8 cellular contexts compared by ENCODE assay signal in genomic region chr7:139360948-139361307, GRCh38. TPM values are rescaled to one million over a fixed set of nuclear protein-coding genes. Genes with fewer than 3 reads are reported as not detected.
DNase-seq lines count a peak whose midpoint lies in the region; ATAC-seq and TF ChIP-seq lines count a peak whose summit lies in the region.

No MANE protein-coding gene starts in this region.

- intact Hi-C loops in Right ventricle myocardium superior (cut with DNase I) = no loop called here
- intact Hi-C loops in body of pancreas (cut with DNase I) = no loop called here

- H3K23ac ChIP-seq in mesenchymal stem cell (ENCODE audit: low read length in 2 of 2) = no peak overlapping the region

- TF ChIP-seq CTCF in cardiac muscle cell (IDR thresholded peaks at IDR 0.05; ENCODE audit: low read depth, low read length) (no peak), body of pancreas (IDR thresholded peaks at IDR 0.05) (no peak)

- 0% methylated on average over 2 of the region's 2 CpGs for WGBS in body of pancreas, 2 donors
- 0% methylated on average over 2 of the region's 2 CpGs for WGBS in mesenchymal stem cell
- 1% methylated on average over 2 of the region's 2 CpGs for WGBS in urinary bladder

- H3K4me1 ChIP-seq in cardiac muscle cell (ENCODE audit: low read depth) = peaks cover 22% of the 10 kb centered on the region
- H3K4me1 ChIP-seq in body of pancreas = peaks cover 38% of the 10 kb centered on the region
- peaks cover 3% of the 10 kb centered on the region for H3K4me1 ChIP-seq in mesenchymal stem cell (ENCODE audit: control insufficient read depth, insufficient read depth, low read depth, low read length)
- H3K4me1 ChIP-seq in urinary bladder (ENCODE audit: insufficient read depth) = no peaks in the 10 kb centered on the region

- no peak overlapping the region for H2BK5ac ChIP-seq in mesenchymal stem cell (ENCODE audit: low read depth, low read length, poor library complexity, severe bottlenecking)

- no peak overlapping the region for H4K91ac ChIP-seq in mesenchymal stem cell (ENCODE audit: low read length)

- peak overlapping the region in 1 of 2 experiments; percentile 41 for H3K4ac ChIP-seq in mesenchymal stem cell (ENCODE audit: low read depth in 1 of 2, low read length in 2 of 2)

- DNase-seq in cardiac muscle cell (ENCODE audit: low read depth in 1 of 2, low spot score in 1 of 2) (no peak), Right ventricle myocardium superior (no peak), body of pancreas (no peak), mesenchymal stem cell (no peak), foreskin melanocyte (no peak), SHP77 treated with DMSO at 0.1 percent for 48 hours (lab: John Stamatoyannopoulos, UW) (no peak)

- no peak overlapping the region for H2AK5ac ChIP-seq in mesenchymal stem cell (ENCODE audit: low read length, severe bottlenecking)

- ATAC-seq in Right ventricle myocardium superior (ENCODE audit: poor library complexity) = no peak
- no peak for ATAC-seq in body of pancreas
- ATAC-seq in GM19452 (IDR thresholded peaks at IDR 0.05; ENCODE audit: unreplicated experiment) = no peak

- no peak overlapping the region for H2BK120ac ChIP-seq in mesenchymal stem cell (ENCODE audit: low read depth, low read length)

- H3K9me3 ChIP-seq in cardiac muscle cell (ENCODE audit: low read depth) (no peaks in the 10 kb centered on the region), body of pancreas (no peaks in the 10 kb centered on the region), mesenchymal stem cell (ENCODE audit: control insufficient read depth, low read length) (no peaks in the 10 kb centered on the region)

- H3K27ac ChIP-seq in cardiac muscle cell = peak overlapping the region; percentile 97
- peak overlapping the region; percentile 99 to 100 (median 99) for H3K27ac ChIP-seq in body of pancreas
- H3K27ac ChIP-seq in mesenchymal stem cell (ENCODE audit: low read length, poor library complexity, severe bottlenecking) = peak overlapping the region; percentile 87
- H3K27ac ChIP-seq in urinary bladder (ENCODE audit: low read depth) = no peak overlapping the region

- H3K9ac ChIP-seq in mesenchymal stem cell (ENCODE audit: low read length) = peak overlapping the region; percentile 98

- no peak overlapping the region for H4K8ac ChIP-seq in mesenchymal stem cell (ENCODE audit: low read length)

- H3K79me1 ChIP-seq in mesenchymal stem cell (replicated peaks; ENCODE audit: low read length, poor library complexity, severe bottlenecking) = peaks cover 2% of the 10 kb centered on the region

- H3K27me3 ChIP-seq in cardiac muscle cell (no peaks in the 10 kb centered on the region), body of pancreas (no peaks in the 10 kb centered on the region), mesenchymal stem cell (ENCODE audit: control insufficient read depth in 1 of 2, insufficient read depth in 1 of 2, low read length in 2 of 2) (no peaks in the 10 kb centered on the region)

- H3K36me3 ChIP-seq in cardiac muscle cell (peaks cover 11% of the 10 kb centered on the region), body of pancreas (replicated peaks in 1 of 2; ENCODE audit: insufficient read depth in 1 of 2, low read depth in 2 of 2) (no peaks in the 10 kb centered on the region), mesenchymal stem cell (ENCODE audit: control insufficient read depth in 1 of 2, insufficient read depth in 2 of 2, low read depth in 1 of 2, low read length in 2 of 2) (peaks cover 3 to 24% of the 10 kb centered on the region in 2 experiments), urinary bladder (ENCODE audit: insufficient read depth) (peaks cover 3% of the 10 kb centered on the region)

- no peak overlapping the region for H2AFZ ChIP-seq in mesenchymal stem cell (ENCODE audit: low read depth, low read length)

- H3K14ac ChIP-seq in mesenchymal stem cell (ENCODE audit: low read length in 2 of 2) = no peak overlapping the region

- no peak overlapping the region for H2BK15ac ChIP-seq in mesenchymal stem cell (ENCODE audit: low read depth, poor library complexity, severe bottlenecking)

- H3K4me3 ChIP-seq in cardiac muscle cell (peak overlapping the region; percentile 72), body of pancreas (peak overlapping the region; percentile 18 to 64), mesenchymal stem cell (ENCODE audit: insufficient read depth in 1 of 2, low read depth in 1 of 2, low read length in 2 of 2) (peak overlapping the region; percentile 98 to 100), urinary bladder (ENCODE audit: low read depth, low read length) (peak overlapping the region; percentile 65)

- TF ChIP-seq POLR2A in body of pancreas (IDR thresholded peaks at IDR 0.05) = no peak

- H2BK12ac ChIP-seq in mesenchymal stem cell (ENCODE audit: low read length in 2 of 2) = no peak overlapping the region

- H3K18ac ChIP-seq in mesenchymal stem cell (ENCODE audit: low read depth in 1 of 2, low read length in 2 of 2) = no peak overlapping the region

- peak overlapping the region; percentile 59 for H3K4me2 ChIP-seq in mesenchymal stem cell (ENCODE audit: low read length, poor library complexity, severe bottlenecking)

RNA-seq across cellular contexts. Expression of gene LUC7L2, which starts 1.2 kb away (rescaled TPM):
- total RNA-seq in cardiac muscle cell (55.1 and 105 TPM in 2 replicates), Right ventricle myocardium superior (45.2 TPM), body of pancreas (10 to 100 TPM; 50.1 to 64.6 TPM), urinary bladder (94.0 TPM)
- polyA plus RNA-seq in cardiac muscle cell (87.8 and 109 TPM in 2 replicates), urinary bladder (54.0 TPM)
- polyA plus RNA-seq in mesenchymal stem cell (2013, experiment 1 of 2) = 35.7 TPM
- 37.0 TPM for polyA plus RNA-seq in mesenchymal stem cell (2013, experiment 2 of 2)

RNA-seq across cellular contexts. Expression of gene FMC1, which starts 19.8 kb away (rescaled TPM):
- 10.9 and 22.5 TPM in 2 replicates for total RNA-seq in cardiac muscle cell
- 101 and 129 TPM in 2 replicates for polyA plus RNA-seq in cardiac muscle cell
- 55.3 TPM for total RNA-seq in Right ventricle myocardium superior
- total RNA-seq in body of pancreas = 10 to 100 TPM in 1 of 2 donors, 1 to 10 TPM in 1; 6.0 to 43.8 TPM
- 32.5 TPM for polyA plus RNA-seq in mesenchymal stem cell (2013, experiment 1 of 2)
- polyA plus RNA-seq in mesenchymal stem cell (2013, experiment 2 of 2) = 31.7 TPM
- total RNA-seq in urinary bladder = 15.1 TPM
- polyA plus RNA-seq in urinary bladder = 34.0 TPM

Comparison
In these comparisons a context has a peak if more than half of its experiments do, and no peak if none do; other contexts are left out.
1. H3K4me3 ChIP-seq: peak in every context shown above with its lines; median percentile 99 in mesenchymal stem cell; 72 in cardiac muscle cell; 65 in urinary bladder; 41 in body of pancreas.